ENCODE assay signal across 13 cellular contexts in genomic region chr17:27315796-27316465, GRCh38. TPM values are rescaled to one million over a fixed set of nuclear protein-coding genes. Genes with fewer than 3 reads are reported as not detected.
DNase-seq lines count a peak whose midpoint lies in the region; ATAC-seq and TF ChIP-seq lines count a peak whose summit lies in the region.
"Had no signal": no experiment of that assay in that cellular context is flagged by ENCODE, and none has a peak within 500 bp of the region (broad histone marks: within the 10 kb centered on the region; RNA-seq: fewer than 3 reads in every experiment).

No MANE protein-coding gene starts in this region.

- TF ChIP-seq POLR2A in right lobe of liver (IDR thresholded peaks at IDR 0.05): no peak

- ATAC-seq in right lobe of liver: no peak
- ATAC-seq: naive thymus-derived CD4-positive, alpha-beta T cell had no signal

- H3K9ac ChIP-seq in skeletal muscle tissue (ENCODE audit: low read depth in 1 of 3, low read length in 3 of 3): no peak overlapping the region
- H3K9ac ChIP-seq in neural progenitor cell: no peak overlapping the region

- H3K4me2 ChIP-seq in neural progenitor cell: no peak overlapping the region

- H3K36me3 ChIP-seq in ascending aorta: peaks cover 52 to 74% of the 10 kb centered on the region in 2 donors
- peaks cover 23 to 46% (median 38%) of the 10 kb centered on the region in 3 donors for H3K36me3 ChIP-seq in skeletal muscle tissue (ENCODE audit: control insufficient read depth in 3 of 3, insufficient read depth in 3 of 3, low read length in 3 of 3)
- peaks cover 28% of the 10 kb centered on the region for H3K36me3 ChIP-seq in H7 (replicated peaks; ENCODE audit: control insufficient read depth, insufficient read depth, low read length)
- peaks cover 34% of the 10 kb centered on the region for H3K36me3 ChIP-seq in neural progenitor cell
- H3K36me3 ChIP-seq in right lobe of liver: peaks cover 12 to 60% (median 27%) of the 10 kb centered on the region in 4 donors

- no peak overlapping the region for H3K27ac Mint-ChIP-seq in neural progenitor cell

- WGBS in right lobe of liver (ENCODE audit: insufficient coverage, low coverage, low lambda C conversion rate, missing lambda C conversion rate): 84% methylated on average over 5 of the region's 7 CpGs

- H3K9me3 Mint-ChIP-seq in neural progenitor cell: no peaks in the 10 kb centered on the region
- H3K9me3 Mint-ChIP-seq: naive thymus-derived CD4-positive, alpha-beta T cell had no signal

- no peak overlapping the region for H3K4me3 Mint-ChIP-seq in neural progenitor cell
- H3K4me3 Mint-ChIP-seq: naive thymus-derived CD4-positive, alpha-beta T cell had no signal

- no peaks in the 10 kb centered on the region for H3K27me3 ChIP-seq in ascending aorta
- H3K27me3 ChIP-seq in skeletal muscle tissue (ENCODE audit: control insufficient read depth in 3 of 3, insufficient read depth in 3 of 3, low read length in 3 of 3): no peaks in the 10 kb centered on the region
- H3K27me3 ChIP-seq in H7 (ENCODE audit: control insufficient read depth, insufficient read depth, low read length): no peaks in the 10 kb centered on the region
- no peaks in the 10 kb centered on the region for H3K27me3 ChIP-seq in neural progenitor cell
- H3K27me3 ChIP-seq in right lobe of liver: no peaks in the 10 kb centered on the region
- H3K27me3 ChIP-seq: BE2C, spleen had no signal

- DNase-seq in DMS79 treated with DMSO at 0.1 percent for 48 hours (lab: John Stamatoyannopoulos, UW) (peak; percentile 83), ascending aorta (ENCODE audit: low spot score in 2 of 2) (no peak), left kidney (ENCODE audit: low read depth, low spot score) (peak; percentile 33), H7 (no peak), neural progenitor cell (ENCODE audit: low spot score) (no peak), right lobe of liver (no peak)
- no peak for DNase-seq in activated CD4-positive, alpha-beta T cell treated with anti-CD3 and anti-CD28 coated beads for 48 hours
- DNase-seq: activated CD4-positive, CD25-positive, alpha-beta regulatory T cell; activated T-cell treated with anti-CD3 and anti-CD28 coated beads for 4 hours; naive thymus-derived CD4-positive, alpha-beta T cell; spleen had no signal

- H3K79me2 ChIP-seq in neural progenitor cell (ENCODE audit: low read depth): no peaks in the 10 kb centered on the region

- H3K4me1 Mint-ChIP-seq in neural progenitor cell: peaks cover 3% of the 10 kb centered on the region
- H3K4me1 Mint-ChIP-seq: naive thymus-derived CD4-positive, alpha-beta T cell had no signal

- H3K36me3 Mint-ChIP-seq in neural progenitor cell: peaks cover 35% of the 10 kb centered on the region

- H4K20me1 ChIP-seq in neural progenitor cell (ENCODE audit: low read depth): no peaks in the 10 kb centered on the region

- H3K4me3 ChIP-seq in ascending aorta: no peak overlapping the region
- no peak overlapping the region for H3K4me3 ChIP-seq in skeletal muscle tissue (ENCODE audit: low read length in 3 of 3)
- no peak overlapping the region for H3K4me3 ChIP-seq in H7 (ENCODE audit: insufficient read depth, low read depth, low read length)
- H3K4me3 ChIP-seq in neural progenitor cell: no peak overlapping the region
- no peak overlapping the region for H3K4me3 ChIP-seq in right lobe of liver
- H3K4me3 ChIP-seq: spleen had no signal

- H3K9me3 ChIP-seq in ascending aorta: no peaks in the 10 kb centered on the region
- no peaks in the 10 kb centered on the region for H3K9me3 ChIP-seq in skeletal muscle tissue (ENCODE audit: control insufficient read depth in 3 of 3, low read length in 3 of 3)
- H3K9me3 ChIP-seq in neural progenitor cell (ENCODE audit: low read depth): no peaks in the 10 kb centered on the region
- H3K9me3 ChIP-seq in right lobe of liver: no peaks in the 10 kb centered on the region
- H3K9me3 ChIP-seq: BE2C, spleen had no signal

- H2AFZ ChIP-seq in neural progenitor cell (replicated peaks): no peak overlapping the region

- peaks cover 3% of the 10 kb centered on the region for H3K27me3 Mint-ChIP-seq in neural progenitor cell (ENCODE audit: insufficient read depth, low read depth)
- H3K27me3 Mint-ChIP-seq: naive thymus-derived CD4-positive, alpha-beta T cell had no signal

- TF ChIP-seq CTCF in ascending aorta (IDR thresholded peaks at IDR 0.05): no peak
- TF ChIP-seq CTCF in neural progenitor cell (IDR thresholded peaks at IDR 0.05): no peak
- no peak for TF ChIP-seq CTCF in right lobe of liver (IDR thresholded peaks at IDR 0.05)

- H3K27ac ChIP-seq in ascending aorta: peak overlapping the region; percentile 74 to 76
- peak overlapping the region; percentile 54 for H3K27ac ChIP-seq in skeletal muscle tissue (ENCODE audit: low read depth, low read length)
- no peak overlapping the region for H3K27ac ChIP-seq in neural progenitor cell
- no peak overlapping the region for H3K27ac ChIP-seq in right lobe of liver

- peaks cover 20% of the 10 kb centered on the region for H3F3A ChIP-seq in neural progenitor cell (ENCODE audit: low read depth)

- intact Hi-C loops in ascending aorta (cut with DNase I) (loop anchor here (1.0 kb wide), 2 partner anchors 16 to 22 kb away; partner anchors contain the start of gene WSB1), right lobe of liver (cut with DNase I) (no loop called here)

- H3K4me1 ChIP-seq in ascending aorta (peaks cover 0 to 16% of the 10 kb centered on the region in 2 donors), skeletal muscle tissue (ENCODE audit: control insufficient read depth in 3 of 3, insufficient read depth in 3 of 3, low read length in 3 of 3) (peaks cover 30 to 37% (median 31%) of the 10 kb centered on the region in 3 donors), neural progenitor cell (no peaks in the 10 kb centered on the region), right lobe of liver (peaks cover 0 to 9% (median 0%) of the 10 kb centered on the region in 4 donors)

RNA-seq across cellular contexts. Expression of gene WSB1, which starts 22.0 kb away (rescaled TPM):
- total RNA-seq in ascending aorta: 176 TPM
- 107 TPM for total RNA-seq in skeletal muscle tissue
- 66.7 and 92.2 TPM in 2 replicates for total RNA-seq in H7 (2014; rRNA removed; shearing (Covaris generic))
- 396 and 521 TPM in 2 replicates for total RNA-seq in neural progenitor cell (ENCODE audit: low replicate concordance)
- 10 to 100 TPM; 28.3 to 97.6 (median 35.0) TPM for total RNA-seq in right lobe of liver

Comparison
In these comparisons a context has a peak if more than half of its experiments do, and no peak if none do; other contexts are left out.
1. DNase-seq: peak in DMS79 treated with DMSO at 0.1 percent for 48 hours (single experiment) and left kidney (single experiment); none in ascending aorta (0 of 2), H7 (single experiment), activated CD4-positive, alpha-beta T cell treated with anti-CD3 and anti-CD28 coated beads for 48 hours (single experiment), neural progenitor cell (single experiment) and right lobe of liver (0 of 3).
2. H3K27ac ChIP-seq: peak in ascending aorta (2 of 2) and skeletal muscle tissue (single experiment); none in neural progenitor cell (single experiment) and right lobe of liver (0 of 3).